12 cellular contexts compared by ENCODE assay signal in the genomic region with DNA sequence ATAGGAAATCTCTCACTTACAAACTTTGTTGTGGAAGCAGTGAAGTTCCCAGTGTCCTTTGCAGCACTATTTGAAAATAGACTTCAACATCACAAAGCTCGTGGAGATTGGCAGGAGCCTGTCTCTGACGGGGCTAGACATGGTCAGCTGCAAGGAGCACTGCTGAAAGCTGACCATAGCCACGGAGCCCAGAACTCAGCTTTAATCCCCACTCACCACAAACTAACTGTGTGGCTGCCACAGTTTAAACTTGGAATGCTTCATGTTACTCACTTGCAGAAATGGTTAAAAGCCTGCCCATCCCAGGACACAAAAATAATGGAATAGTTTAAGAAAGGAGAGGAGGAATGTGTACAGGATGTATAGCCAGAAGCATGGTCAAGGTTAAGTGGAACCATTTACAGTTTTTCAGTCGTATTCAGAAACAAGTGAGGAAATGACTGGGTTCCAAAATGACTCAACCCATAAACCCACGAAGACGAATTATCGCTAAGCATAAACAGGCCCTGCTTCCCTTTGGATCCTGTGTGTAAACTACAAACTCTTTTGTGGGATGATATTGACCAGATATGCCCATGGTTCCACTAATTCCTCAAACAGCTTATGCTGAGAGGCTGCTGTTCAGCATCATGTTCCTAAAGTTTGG. TPM values are rescaled to one million over a fixed set of nuclear protein-coding genes. Genes with fewer than 3 reads are reported as not detected.
DNase-seq lines count a peak whose midpoint lies in the region; ATAC-seq, FAIRE-seq and TF ChIP-seq lines count a peak whose summit lies in the region.
"Had no signal": no experiment of that assay in that cellular context is flagged by ENCODE, and none has a peak within 500 bp of the region (broad histone marks: within the 10 kb centered on the region; RNA-seq: fewer than 3 reads in every experiment).

No MANE protein-coding gene starts in this region.

- H3K9ac ChIP-seq in IMR-90 (ENCODE audit: low read depth, low read length) (no peak overlapping the region; the same call in 1 of the 2 replicates), keratinocyte (ENCODE audit: control insufficient read depth, extremely low read depth, insufficient read depth, low read length) (no peak overlapping the region), trophoblast cell (ENCODE audit: low read length) (no peak overlapping the region)

- peak overlapping the region; percentile 11; the same call in 1 of the 2 replicates for H2AK5ac ChIP-seq in IMR-90 (ENCODE audit: low read depth, low read length)
- no peak overlapping the region for H2AK5ac ChIP-seq in trophoblast cell (ENCODE audit: low read length)

- H3K23ac ChIP-seq in IMR-90 (ENCODE audit: low read depth, low read length) (peak overlapping the region; percentile 0; the same call in 1 of the 2 replicates), trophoblast cell (ENCODE audit: low read length) (no peak overlapping the region)

- POLR2A ChIA-PET in IMR-90 (lab: Charles Lee; ENCODE audit: unreplicated experiment) = no interaction called here

- BruUV-seq in IMR-90 (replicated peaks; lab: Mats Ljungman, UMichigan) = no TSS peak

- FAIRE-seq in keratinocyte (lab: Jason Lieb, UNC) = peak; percentile 75

- peaks cover 4 to 44% of the 10 kb centered on the region in 2 experiments; a peak in 3 of 4 replicates for H3K79me1 ChIP-seq in IMR-90 (ENCODE audit: low read depth in 1 of 2, low read length in 2 of 2)
- H3K79me1 ChIP-seq in trophoblast cell (ENCODE audit: low read length) = no peaks in the 10 kb centered on the region

- TF ChIP-seq POLR2A in IMR-90 (IDR thresholded peaks at IDR 0.05; ENCODE audit: low read depth, low read length) = peak; percentile 69

- H3K18ac ChIP-seq in IMR-90 (ENCODE audit: low read depth, low read length) (peak overlapping the region; percentile 69), trophoblast cell (ENCODE audit: low read length) (no peak overlapping the region)

- no peak overlapping the region for H2BK12ac ChIP-seq in trophoblast cell (ENCODE audit: low read length)

- H3K4me1 ChIP-seq in IMR-90 (ENCODE audit: control insufficient read depth, insufficient read depth, low read length) = peaks cover 14% of the 10 kb centered on the region
- H3K4me1 ChIP-seq in keratinocyte (ENCODE audit: control insufficient read depth, extremely low read depth, insufficient read depth, low read length) = peaks cover 27% of the 10 kb centered on the region
- H3K4me1 ChIP-seq in trophoblast cell (ENCODE audit: control insufficient read depth in 1 of 2, insufficient read depth in 2 of 2, low read length in 2 of 2) = no peaks in the 10 kb centered on the region

- H3K36me3 ChIP-seq in IMR-90 (ENCODE audit: control insufficient read depth, insufficient read depth, low read length) = peaks cover 43% of the 10 kb centered on the region
- peaks cover 29 to 64% of the 10 kb centered on the region in 2 experiments for H3K36me3 ChIP-seq in keratinocyte (ENCODE audit: control insufficient read depth in 2 of 2, extremely low read depth in 1 of 2, insufficient read depth in 2 of 2, low read length in 2 of 2)
- peaks cover 27 to 65% of the 10 kb centered on the region in 2 experiments for H3K36me3 ChIP-seq in trophoblast cell (ENCODE audit: control insufficient read depth in 1 of 2, insufficient read depth in 2 of 2, low read length in 2 of 2)

- peak overlapping the region; percentile 78 for H3K4ac ChIP-seq in IMR-90 (ENCODE audit: low read depth, low read length)
- H3K4ac ChIP-seq in trophoblast cell (ENCODE audit: low read depth, low read length) = no peak overlapping the region

- peak overlapping the region; percentile 46; the same call in 1 of the 2 replicates for H3K56ac ChIP-seq in IMR-90 (ENCODE audit: extremely low read depth, insufficient read depth, low read length)

- intact Hi-C loops in IMR-90 (cut with micrococcal nuclease) = loop anchor here (10.0 kb wide), 1 partner anchor 120 kb away; no protein-coding TSS in a partner anchor

- no peaks in the 10 kb centered on the region for H3K79me2 ChIP-seq in keratinocyte (ENCODE audit: control insufficient read depth, insufficient read depth, low read length)
- no peaks in the 10 kb centered on the region for H3K79me2 ChIP-seq in trophoblast cell (ENCODE audit: control insufficient read depth, insufficient read depth, low read length, poor library complexity)

- H2BK120ac ChIP-seq in IMR-90 (ENCODE audit: low read depth, low read length) (peak overlapping the region; percentile 49), trophoblast cell (ENCODE audit: insufficient read depth, low read length, poor library complexity) (no peak overlapping the region)

- no CpG with 5 or more reads among the region's 7 CpGs for WGBS in IMR-90 (ENCODE audit: extremely low coverage in 2 of 2, insufficient read length in 1 of 2), 2 experiments
- no CpG with 5 or more reads among the region's 7 CpGs for WGBS in trophoblast cell (ENCODE audit: extremely low coverage, insufficient coverage, insufficient read length)

- H3K9me3 ChIP-seq in IMR-90 (ENCODE audit: control insufficient read depth, insufficient read depth, low read length) = no peaks in the 10 kb centered on the region
- H3K9me3 ChIP-seq in keratinocyte (ENCODE audit: control insufficient read depth, low read depth, low read length) = no peaks in the 10 kb centered on the region
- no peaks in the 10 kb centered on the region for H3K9me3 ChIP-seq in trophoblast cell (ENCODE audit: insufficient read depth, low read depth, low read length)

- H3K27ac ChIP-seq in IMR-90 (ENCODE audit: insufficient read depth, low read length) (peak overlapping the region; percentile 71), keratinocyte (ENCODE audit: control insufficient read depth, insufficient read depth, low read length) (no peak overlapping the region), trophoblast cell (ENCODE audit: low read depth, low read length) (no peak overlapping the region)

- H4K8ac ChIP-seq in IMR-90 (ENCODE audit: low read depth in 2 of 2, low read length in 2 of 2) (peak overlapping the region; percentile 4 to 49; a peak in 3 of 4 replicates), trophoblast cell (ENCODE audit: low read depth, low read length) (no peak overlapping the region)

- H2AFZ ChIP-seq in IMR-90 (replicated peaks; ENCODE audit: low read length, poor library complexity) (peak overlapping the region; percentile 1), keratinocyte (ENCODE audit: control insufficient read depth, low read length) (no peak overlapping the region), trophoblast cell (ENCODE audit: insufficient read depth, low read length, poor library complexity) (no peak overlapping the region)

- dilution Hi-C loops in IMR-90 (cut with HindIII; ENCODE audit: low sequenced_read_pairs, unreplicated experiment) (no loop called here), keratinocyte (cut with MboI; ENCODE audit: extremely low pct_ligation_motif_present, low sequenced_read_pairs) (loop anchor here (25.0 kb wide), 1 partner anchor 112 kb away; a partner anchor contains a TSS)

- H3K4me3 ChIP-seq in IMR-90 (ENCODE audit: insufficient read depth, low read depth, low read length) (no peak overlapping the region), keratinocyte (ENCODE audit: control insufficient read depth in 2 of 3, extremely low read depth in 1 of 3, insufficient read depth in 2 of 3, low read depth in 1 of 3, low read length in 3 of 3) (no peak overlapping the region), trophoblast cell (ENCODE audit: low read depth, low read length) (no peak overlapping the region)

- peaks cover 15% of the 10 kb centered on the region for H4K20me1 ChIP-seq in IMR-90 (ENCODE audit: insufficient read depth, low read length)
- H4K20me1 ChIP-seq in keratinocyte (ENCODE audit: control insufficient read depth, extremely low read depth, insufficient read depth, low read length) = no peaks in the 10 kb centered on the region

- H3K9me1 ChIP-seq in IMR-90 (ENCODE audit: insufficient read depth, low read length) = peaks cover 2% of the 10 kb centered on the region; the same call in 1 of the 2 replicates
- H3K9me1 ChIP-seq in keratinocyte (ENCODE audit: control insufficient read depth, extremely low read depth, insufficient read depth, low read length) = no peaks in the 10 kb centered on the region

- H3K4me2 ChIP-seq in IMR-90 (ENCODE audit: low read depth, low read length) (peak overlapping the region; percentile 45), keratinocyte (ENCODE audit: control insufficient read depth, extremely low read depth, insufficient read depth, low read depth, low read length) (no peak overlapping the region), trophoblast cell (ENCODE audit: low read length) (no peak overlapping the region)

- H4K91ac ChIP-seq in IMR-90 (ENCODE audit: insufficient read depth, low read depth, low read length) (peak overlapping the region; percentile 42), trophoblast cell (ENCODE audit: low read depth, low read length) (no peak overlapping the region)

- H2BK5ac ChIP-seq in IMR-90 (ENCODE audit: low read depth, low read length, poor library complexity, severe bottlenecking) (peak overlapping the region; percentile 86), trophoblast cell (ENCODE audit: low read depth, low read length, poor library complexity) (no peak overlapping the region)

- peak overlapping the region; percentile 26; the same call in 2 of the 3 replicates for H2BK15ac ChIP-seq in IMR-90 (ENCODE audit: low read depth, low read length)

- no peak overlapping the region for H4K12ac ChIP-seq in trophoblast cell (ENCODE audit: low read depth, low read length)

- DNase-seq in AG09319 (ENCODE audit: extremely low read depth, low read depth) = peak; percentile 60
- DNase-seq in IMR-90 = peak; percentile 91
- DNase-seq in amniotic epithelial cell (ENCODE audit: low read depth) = peak; percentile 96
- no peak for DNase-seq in keratinocyte (ENCODE audit: low read depth, low spot score)
- no peak for DNase-seq in trophoblast cell
- no peak for DNase-seq in SIG-M5 treated with dmso at 0.1 percent for 504 hours (lab: John Stamatoyannopoulos, UW; ENCODE audit: unreplicated experiment)
- no peak for DNase-seq in OCI-M1 (lab: John Stamatoyannopoulos, UW)
- DNase-seq: naive thymus-derived CD8-positive, alpha-beta T cell; NCI-H446; stimulated activated CD4-positive, alpha-beta T cell treated with anti-CD3 and anti-CD28 coated beads, Interleukin-15, amount 100 ng/mL, for 24 hours had no signal

- no peak for TF ChIP-seq RAD21 in IMR-90 (IDR thresholded peaks at IDR 0.05; ENCODE audit: low read length)

- CTCF ChIA-PET in IMR-90 (lab: Yijun Ruan, JAX) = interaction anchor here (0.7 kb wide), 1 partner anchor 8 kb away, joined by 3 read pairs; no protein-coding TSS in a partner anchor

- peak overlapping the region; percentile 62; the same call in 1 of the 2 replicates for H2BK20ac ChIP-seq in IMR-90 (ENCODE audit: low read depth, low read length)

- in situ Hi-C loops in IMR-90 (cut with MboI; ENCODE audit: low sequenced_read_pairs) = loop anchor here (25.0 kb wide), 1 partner anchor 437 kb away; a partner anchor contains a TSS

- no peak overlapping the region for H2AK9ac ChIP-seq in IMR-90 (replicated peaks; ENCODE audit: low read depth, low read length, poor library complexity)

- H3K14ac ChIP-seq in IMR-90 (replicated peaks; ENCODE audit: low read depth, low read length) = peak overlapping the region; percentile 56
- H3K14ac ChIP-seq in trophoblast cell (ENCODE audit: low read length) = no peak overlapping the region

- H3K27me3 ChIP-seq in IMR-90 (ENCODE audit: control insufficient read depth, insufficient read depth, low read length) (no peaks in the 10 kb centered on the region), keratinocyte (ENCODE audit: control insufficient read depth, extremely low read depth, insufficient read depth, low read length) (no peaks in the 10 kb centered on the region), trophoblast cell (ENCODE audit: insufficient read depth, low read length) (no peaks in the 10 kb centered on the region)

- ATAC-seq in IMR-90 (ENCODE audit: low read depth) = peak; percentile 75
- no peak for ATAC-seq in GM19452 (IDR thresholded peaks at IDR 0.05; ENCODE audit: unreplicated experiment)
- ATAC-seq: naive thymus-derived CD8-positive, alpha-beta T cell had no signal

- H4K5ac ChIP-seq in IMR-90 (ENCODE audit: low read depth, low read length) = peak overlapping the region; percentile 54; the same call in 1 of the 2 replicates

- no peak for TF ChIP-seq CTCF in AG09319 (IDR thresholded peaks at IDR 0.05; ENCODE audit: low read depth, low read length)
- no peak for TF ChIP-seq CTCF in IMR-90 (conservative IDR thresholded peaks at IDR 0.05; ENCODE audit: low read depth, low read length)
- no peak for TF ChIP-seq CTCF in keratinocyte (optimal IDR thresholded peaks at IDR 0.05 in 1 of 3, IDR thresholded peaks at IDR 0.05 in 1 of 3, conservative IDR thresholded peaks at IDR 0.05 in 1 of 3; ENCODE audit: extremely low read depth in 1 of 3, insufficient read depth in 2 of 3, low read length in 3 of 3)

RNA-seq across cellular contexts. Expression of a gene that starts 18.2 kb away (rescaled TPM):
- 8.1 and 9.1 TPM in 2 replicates for total RNA-seq in IMR-90 (2012; rRNA removed)
- polyA plus RNA-seq in IMR-90 (2012; rRNA removed) (9.1 and 10.1 TPM in 2 replicates), keratinocyte (0.06 to 0.14 TPM (median 0.06 TPM) in 3 replicates)
- 5.5 and 6.6 TPM in 2 replicates for polyA plus RNA-seq in IMR-90 (2012; cell fraction: cytosol; rRNA removed)
- 11.5 and 20.3 TPM in 2 replicates for polyA plus RNA-seq in IMR-90 (2012; cell fraction: nucleus; rRNA removed; ENCODE audit: low replicate concordance)
- not detected for polyA plus RNA-seq in keratinocyte (2011; ENCODE audit: low read depth)
- polyA plus RNA-seq in keratinocyte (2011; cell fraction: cytosol; rRNA removed) = 0.03 TPM in 1 of 2 replicates, not detected in the other
- 0.04 TPM in 1 of 2 replicates, not detected in the other for polyA plus RNA-seq in keratinocyte (2011; cell fraction: nucleus; rRNA removed)
- 0.04 and 0.18 TPM in 2 replicates for polyA plus RNA-seq in keratinocyte (2012; ENCODE audit: low replicate concordance)
- polyA minus RNA-seq in keratinocyte = 0.13 TPM in 1 of 3 replicates, not detected in the others
- not detected for polyA minus RNA-seq in keratinocyte (2011; cell fraction: cytosol; rRNA and poly(A)+ RNA removed)
- not detected in 2 replicates for polyA minus RNA-seq in keratinocyte (2011; cell fraction: nucleus; rRNA and poly(A)+ RNA removed)
- 4.9 and 5.3 TPM in 2 replicates for polyA plus RNA-seq in trophoblast cell (2013)
- polyA plus RNA-seq: naive thymus-derived CD8-positive, alpha-beta T cell had no signal

RNA-seq across cellular contexts. Expression of a gene that starts 20.8 kb away (rescaled TPM):
- 77.4 and 90.3 TPM in 2 replicates for total RNA-seq in IMR-90 (2012; rRNA removed)
- polyA plus RNA-seq in IMR-90 (2012; rRNA removed) (42.9 and 49.4 TPM in 2 replicates), keratinocyte (49.7 to 81.0 TPM (median 52.7 TPM) in 3 replicates)
- polyA plus RNA-seq in IMR-90 (2012; cell fraction: cytosol; rRNA removed) = 5.1 and 7.4 TPM in 2 replicates
- 39.3 and 88.3 TPM in 2 replicates for polyA plus RNA-seq in IMR-90 (2012; cell fraction: nucleus; rRNA removed; ENCODE audit: low replicate concordance)
- 225 TPM for polyA plus RNA-seq in keratinocyte (2011; ENCODE audit: low read depth)
- polyA plus RNA-seq in keratinocyte (2011; cell fraction: cytosol; rRNA removed) = 38.2 and 48.0 TPM in 2 replicates
- 71.0 and 93.5 TPM in 2 replicates for polyA plus RNA-seq in keratinocyte (2011; cell fraction: nucleus; rRNA removed)
- 43.2 and 100 TPM in 2 replicates for polyA plus RNA-seq in keratinocyte (2012; ENCODE audit: low replicate concordance)
- 27.2 to 64.3 TPM (median 40.2 TPM) in 3 replicates for polyA minus RNA-seq in keratinocyte
- 49.5 TPM for polyA minus RNA-seq in keratinocyte (2011; cell fraction: cytosol; rRNA and poly(A)+ RNA removed)
- polyA minus RNA-seq in keratinocyte (2011; cell fraction: nucleus; rRNA and poly(A)+ RNA removed) = 55.9 and 57.2 TPM in 2 replicates
- polyA plus RNA-seq in trophoblast cell (2013) = 163 TPM in 2 replicates

RNA-seq across cellular contexts. Expression of a gene that starts 20.9 kb away (rescaled TPM):
- 11.3 and 13.9 TPM in 2 replicates for total RNA-seq in IMR-90 (2012; rRNA removed)
- polyA plus RNA-seq in IMR-90 (2012; rRNA removed) = 6.8 and 7.7 TPM in 2 replicates
- polyA plus RNA-seq in IMR-90 (2012; cell fraction: cytosol; rRNA removed) = 6.9 and 9.1 TPM in 2 replicates
- 5.5 and 12.0 TPM in 2 replicates for polyA plus RNA-seq in IMR-90 (2012; cell fraction: nucleus; rRNA removed; ENCODE audit: low replicate concordance)
- 6.7 to 8.9 TPM (median 7.1 TPM) in 3 replicates for polyA plus RNA-seq in keratinocyte
- polyA plus RNA-seq in keratinocyte (2011; ENCODE audit: low read depth) = 11.6 TPM
- polyA plus RNA-seq in keratinocyte (2011; cell fraction: cytosol; rRNA removed) = 3.9 and 5.9 TPM in 2 replicates
- 12.5 and 16.8 TPM in 2 replicates for polyA plus RNA-seq in keratinocyte (2011; cell fraction: nucleus; rRNA removed)
- polyA plus RNA-seq in keratinocyte (2012; ENCODE audit: low replicate concordance) = 7.1 and 7.9 TPM in 2 replicates
- 5.3 to 12.3 TPM (median 8.6 TPM) in 3 replicates for polyA minus RNA-seq in keratinocyte
- polyA minus RNA-seq in keratinocyte (2011; cell fraction: cytosol; rRNA and poly(A)+ RNA removed) = 6.9 TPM
- polyA minus RNA-seq in keratinocyte (2011; cell fraction: nucleus; rRNA and poly(A)+ RNA removed) = 15.0 and 18.6 TPM in 2 replicates
- 7.2 and 7.8 TPM in 2 replicates for polyA plus RNA-seq in trophoblast cell (2013)

RNA-seq across cellular contexts. Expression of a gene that starts 59.7 kb away (rescaled TPM):
- not detected in 2 replicates for total RNA-seq in IMR-90 (2012; rRNA removed)
- polyA plus RNA-seq in IMR-90 (2012; rRNA removed) (not detected in 2 replicates), keratinocyte (not detected in 3 replicates)
- not detected in 2 replicates for polyA plus RNA-seq in IMR-90 (2012; cell fraction: cytosol; rRNA removed)
- polyA plus RNA-seq in IMR-90 (2012; cell fraction: nucleus; rRNA removed; ENCODE audit: low replicate concordance) = not detected in 2 replicates
- polyA plus RNA-seq in keratinocyte (2011; ENCODE audit: low read depth) = not detected
- not detected in 2 replicates for polyA plus RNA-seq in keratinocyte (2011; cell fraction: cytosol; rRNA removed)
- not detected in 2 replicates for polyA plus RNA-seq in keratinocyte (2011; cell fraction: nucleus; rRNA removed)
- polyA plus RNA-seq in keratinocyte (2012; ENCODE audit: low replicate concordance) = not detected in 2 replicates
- polyA minus RNA-seq in keratinocyte = not detected in 3 replicates
- not detected for polyA minus RNA-seq in keratinocyte (2011; cell fraction: cytosol; rRNA and poly(A)+ RNA removed)
- polyA minus RNA-seq in keratinocyte (2011; cell fraction: nucleus; rRNA and poly(A)+ RNA removed) = not detected in 2 replicates
- polyA plus RNA-seq in trophoblast cell (2013) = 0.01 and 0.03 TPM in 2 replicates
- total RNA-seq: dermis microvascular lymphatic vessel endothelial cell; naive thymus-derived CD8-positive, alpha-beta T cell had no signal

Comparison
In these comparisons a context has a peak if more than half of its experiments do, and no peak if none do; other contexts are left out.
1. DNase-seq: peak in AG09319 (single experiment), IMR-90 (single experiment) and amniotic epithelial cell (single experiment); none in keratinocyte (single experiment), trophoblast cell (0 of 2), SIG-M5 treated with dmso at 0.1 percent for 504 hours (single experiment) and OCI-M1 (single experiment).